Comparison of ENCODE assay signal across 12 cellular contexts in genomic region chr13:80010846-80011245, GRCh38.
DNase-seq lines count a peak whose midpoint lies in the region; ATAC-seq lines count a peak whose summit lies in the region.
"Had no signal": no experiment of that assay in that cellular context is flagged by ENCODE, and none has a peak within 500 bp of the region (broad histone marks: within the 10 kb centered on the region; RNA-seq: fewer than 3 reads in every experiment).

No MANE protein-coding gene starts in this region.

- H3K27ac Mint-ChIP-seq in stimulated activated memory B cell treated with anti-CD40 and anti-IgM and Interleukin-4, amounts not matched to agents 10 μg/mL and 1 μg/mL and 100 μg/mL, for 72 hours = no peak overlapping the region
- H3K27ac Mint-ChIP-seq: GM23338 had no signal

- ATAC-seq in HG03025 (IDR thresholded peaks at IDR 0.05; ENCODE audit: low FRiP score, unreplicated experiment) (no peak), HG02642 (IDR thresholded peaks at IDR 0.05; ENCODE audit: poor library complexity, unreplicated experiment) (no peak)
- no peak for ATAC-seq in stimulated activated memory B cell treated with anti-CD40 and anti-IgM and Interleukin-4, amounts not matched to agents 10 μg/mL and 1 μg/mL and 100 μg/mL, for 72 hours
- ATAC-seq: GM23338 had no signal

- no peaks in the 10 kb centered on the region for H3K27me3 Mint-ChIP-seq in stimulated activated memory B cell treated with anti-CD40 and anti-IgM and Interleukin-4, amounts not matched to agents 10 μg/mL and 1 μg/mL and 100 μg/mL, for 72 hours

- H3K4me1 Mint-ChIP-seq in stimulated activated memory B cell treated with anti-CD40 and anti-IgM and Interleukin-4, amounts not matched to agents 10 μg/mL and 1 μg/mL and 100 μg/mL, for 72 hours = peaks cover 7% of the 10 kb centered on the region
- H3K4me1 Mint-ChIP-seq: GM23338 had no signal

- no peaks in the 10 kb centered on the region for H3K36me3 Mint-ChIP-seq in stimulated activated memory B cell treated with anti-CD40 and anti-IgM and Interleukin-4, amounts not matched to agents 10 μg/mL and 1 μg/mL and 100 μg/mL, for 72 hours

- peak overlapping the region; percentile 94 for H3K27ac ChIP-seq in caudate nucleus (ENCODE audit: low read depth, low read length)
- H3K27ac ChIP-seq: BLaER1 had no signal

- no peaks in the 10 kb centered on the region for H3K9me3 Mint-ChIP-seq in stimulated activated memory B cell treated with anti-CD40 and anti-IgM and Interleukin-4, amounts not matched to agents 10 μg/mL and 1 μg/mL and 100 μg/mL, for 72 hours
- H3K9me3 Mint-ChIP-seq: GM23338 had no signal

- DNase-seq in caudate nucleus (lab: John Stamatoyannopoulos, UW) (peak in 45 of 61 donors; percentile 3 to 83 (median 44)), hippocampal formation (lab: John Stamatoyannopoulos, UW) (peak; percentile 32 to 89), nucleus accumbens (lab: John Stamatoyannopoulos, UW) (peak in 38 of 56 donors; percentile 9 to 74 (median 40))
- DNase-seq in stimulated activated CD4-positive, alpha-beta T cell treated with anti-CD3 and anti-CD28 coated beads, Interleukin-4, amount 100 ng/mL, for 24 hours = no peak
- DNase-seq: NCI-H1436, NCI-H2081, NCI-H226 had no signal

- no peak overlapping the region for H3K4me3 Mint-ChIP-seq in stimulated activated memory B cell treated with anti-CD40 and anti-IgM and Interleukin-4, amounts not matched to agents 10 μg/mL and 1 μg/mL and 100 μg/mL, for 72 hours
- H3K4me3 Mint-ChIP-seq: GM23338 had no signal
